In the genomic region with DNA sequence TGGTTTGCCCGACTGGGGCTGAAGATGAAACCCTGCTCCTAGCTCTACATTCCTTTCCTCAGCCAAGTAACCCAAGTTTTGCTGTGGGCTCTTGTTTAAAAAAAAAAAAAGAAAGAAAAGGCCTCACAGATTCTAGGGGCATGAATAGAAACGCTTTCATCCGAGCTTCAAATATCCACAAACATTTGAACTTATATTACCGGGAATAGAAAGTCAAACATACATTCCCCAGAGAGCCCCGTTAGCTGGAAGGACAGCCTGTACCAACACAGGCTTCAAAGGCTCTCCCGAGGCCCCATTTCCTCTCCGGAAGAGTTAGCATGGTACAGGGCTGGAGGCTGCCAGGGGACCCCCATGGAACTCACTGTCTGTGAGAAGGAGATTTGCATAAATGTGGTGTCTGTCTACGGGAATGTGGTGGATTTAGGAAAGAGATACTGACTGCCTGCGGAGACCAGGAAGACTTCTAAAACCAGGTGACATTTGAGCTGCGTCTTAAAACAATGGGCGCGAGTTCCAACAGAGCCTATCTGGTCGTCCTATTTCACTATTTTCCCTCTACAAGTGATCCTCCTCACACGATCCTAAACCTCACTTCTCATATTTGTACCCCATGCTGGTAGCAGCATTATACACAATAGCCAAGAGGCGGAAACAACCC, we compare ENCODE assay signal across 1 cellular context.
TF ChIP-seq lines count a peak whose summit lies in the region.

No MANE protein-coding gene starts in this region.

TF ChIP-seq in H1, 55 proteins besides CTCF, POLR2A, EP300 and RAD21:
- TF ChIP-seq EGR1 (IDR thresholded peaks at IDR 0.05; ENCODE audit: borderline replicate concordance, low read depth, low read length) (no peak), SAP30 (IDR thresholded peaks at IDR 0.05; ENCODE audit: insufficient read depth, insufficient replicate concordance, low read length) (no peak), CEBPB (IDR thresholded peaks at IDR 0.05; ENCODE audit: low read depth, low read length) (no peak), SIN3A (conservative IDR thresholded peaks at IDR 0.05 in 1 of 2, IDR thresholded peaks at IDR 0.05 in 1 of 2; ENCODE audit: low read depth in 1 of 2, low read length in 2 of 2) (no peak), TCF12 (IDR thresholded peaks at IDR 0.05; ENCODE audit: low read depth, low read length) (no peak), SP1 (IDR thresholded peaks at IDR 0.05; ENCODE audit: low read depth, low read length) (no peak), CHD2 (IDR thresholded peaks at IDR 0.05; ENCODE audit: low read length) (no peak), KDM1A (IDR thresholded peaks at IDR 0.05; ENCODE audit: borderline replicate concordance, low read length) (no peak), FOSL1 (IDR thresholded peaks at IDR 0.05; ENCODE audit: insufficient read depth, low read depth, low read length) (no peak), KDM5A (IDR thresholded peaks at IDR 0.05; ENCODE audit: low read length) (no peak), JUND (IDR thresholded peaks at IDR 0.05; ENCODE audit: low read length) (no peak), CTBP2 (IDR thresholded peaks at IDR 0.05; ENCODE audit: borderline replicate concordance, insufficient read depth, insufficient read length, low read length) (no peak), RFX5 (IDR thresholded peaks at IDR 0.05; ENCODE audit: borderline replicate concordance, low read depth, low read length) (no peak)
